ENCODE assay signal across 18 cellular contexts in genomic region chr4:33072340-33073089, GRCh38.
DNase-seq lines count a peak whose midpoint lies in the region; FAIRE-seq and TF ChIP-seq lines count a peak whose summit lies in the region.
"Had no signal": no experiment of that assay in that cellular context is flagged by ENCODE, and none has a peak within 500 bp of the region (broad histone marks: within the 10 kb centered on the region; RNA-seq: fewer than 3 reads in every experiment).

No MANE protein-coding gene starts in this region.

- H3K36me3 ChIP-seq in adipocyte (ENCODE audit: control insufficient read depth, insufficient read depth, low read length, severe bottlenecking): no peaks in the 10 kb centered on the region
- H3K36me3 ChIP-seq in Karpas-422 (ENCODE audit: insufficient read depth, low read length): no peaks in the 10 kb centered on the region
- H3K36me3 ChIP-seq: BLaER1 had no signal

- H3K27me3 Mint-ChIP-seq in nephron (ENCODE audit: low read depth): no peaks in the 10 kb centered on the region

- no peak overlapping the region for H2AFZ ChIP-seq in Karpas-422 (ENCODE audit: low read length)

- H4K20me1 ChIP-seq in Karpas-422 (ENCODE audit: insufficient read depth, low read depth, low read length): no peaks in the 10 kb centered on the region
- H4K20me1 ChIP-seq: BLaER1 had no signal

- peaks cover 2% of the 10 kb centered on the region for H3K9me3 Mint-ChIP-seq in nephron

- no peak overlapping the region for H3K27ac ChIP-seq in Karpas-422 (ENCODE audit: low read length)
- H3K27ac ChIP-seq: BLaER1 had no signal

- H3K9me3 ChIP-seq in adipocyte (ENCODE audit: control insufficient read depth, low read length): peaks cover 15% of the 10 kb centered on the region
- H3K9me3 ChIP-seq in Karpas-422 (ENCODE audit: low read length): peaks cover 43% of the 10 kb centered on the region

- no peak overlapping the region for H3K4me2 ChIP-seq in Karpas-422 (ENCODE audit: low read depth, low read length, poor library complexity, severe bottlenecking)
- H3K4me2 ChIP-seq: BLaER1 had no signal

- H3K9ac ChIP-seq in adipocyte (ENCODE audit: low read length) (peak overlapping the region; percentile 67), Karpas-422 (ENCODE audit: low read length) (no peak overlapping the region)
- H3K9ac ChIP-seq: BLaER1 had no signal

- H3K4me3 ChIP-seq in adipocyte (ENCODE audit: low read length) (peak overlapping the region; percentile 7), Karpas-422 (ENCODE audit: low read length) (no peak overlapping the region)
- H3K4me3 ChIP-seq: BLaER1, GM12878 had no signal

- TF ChIP-seq CTCF in nephron (IDR thresholded peaks at IDR 0.05; ENCODE audit: unreplicated experiment in 3 of 3) (no peak), D721Med (IDR thresholded peaks at IDR 0.05; ENCODE audit: insufficient read depth, missing control alignments) (no peak)

- H3K4me1 Mint-ChIP-seq in nephron: peaks cover 26% of the 10 kb centered on the region

- H3K36me3 Mint-ChIP-seq in nephron (ENCODE audit: low read depth): peaks cover 7% of the 10 kb centered on the region

- H3K27me3 ChIP-seq in adipocyte (replicated peaks; ENCODE audit: control insufficient read depth, insufficient read depth, low read length): no peaks in the 10 kb centered on the region
- H3K27me3 ChIP-seq in Karpas-422 (ENCODE audit: low read length): no peaks in the 10 kb centered on the region
- H3K27me3 ChIP-seq: BLaER1 had no signal

- no peak for FAIRE-seq in D721Med (lab: Jason Lieb, UNC)
- FAIRE-seq: GM12878 had no signal

- H3K4me1 ChIP-seq in adipocyte (ENCODE audit: control insufficient read depth, insufficient read depth, low read length) (peaks cover 35% of the 10 kb centered on the region), Karpas-422 (ENCODE audit: low read length) (no peaks in the 10 kb centered on the region)
- H3K4me1 ChIP-seq: BLaER1 had no signal

- DNase-seq in A172 (ENCODE audit: low spot score): peak; percentile 3
- no peak for DNase-seq in adipocyte (ENCODE audit: low read depth)
- DNase-seq in iris pigment epithelial cell (ENCODE audit: low read depth): peak; percentile 8
- no peak for DNase-seq in NCI-H146 treated with DMSO at 0.1 percent for 48 hours (lab: John Stamatoyannopoulos, UW; ENCODE audit: unreplicated experiment)
- no peak for DNase-seq in D721Med (ENCODE audit: insufficient read length, low spot score)
- DNase-seq in NCI-H1417 treated with DMSO at 0.1 percent for 48 hours (lab: John Stamatoyannopoulos, UW): no peak
- no peak for DNase-seq in Karpas-422
- DNase-seq: 8988T, DMS 273 treated with DMSO at 0.1 percent for 48 hours, GDM1, HCEC 1CT, MV-4-11, NCI-H1417, NCI-H2029 treated with DMSO at 0.1 percent for 48 hours, NCI-H510A treated with DMSO at 0.1 percent for 48 hours had no signal

- H3K9me2 ChIP-seq in Karpas-422 (replicated peaks; ENCODE audit: insufficient read depth, low read length): no peaks in the 10 kb centered on the region

- peak overlapping the region; percentile 37 to 81 (median 79) for H3K27ac Mint-ChIP-seq in nephron

- no peaks in the 10 kb centered on the region for H3K79me2 ChIP-seq in Karpas-422 (ENCODE audit: low read length)

- H3K4me3 Mint-ChIP-seq in nephron: no peak overlapping the region

Comparison
In these comparisons a context has a peak if more than half of its experiments do, and no peak if none do; other contexts are left out.
1. DNase-seq: peak in A172 (single experiment) and iris pigment epithelial cell (single experiment); none in adipocyte (single experiment), NCI-H146 treated with DMSO at 0.1 percent for 48 hours (single experiment), D721Med (single experiment), NCI-H1417 treated with DMSO at 0.1 percent for 48 hours (single experiment) and Karpas-422 (single experiment).